ENCODE assay signal across 1 cellular context in genomic region chr6:37204014-37204751, GRCh38.
A peak's percentile ranks its signal among the peaks of the same experiment; 100 is the strongest.
TF ChIP-seq lines count a peak whose summit lies in the region.

No MANE protein-coding gene starts in this region.

TF ChIP-seq in HepG2, 621 proteins besides CTCF, POLR2A, EP300 and RAD21 (continued from another document and continues in another):
- TF ChIP-seq ZBTB40 (IDR thresholded peaks at IDR 0.05) (peak; percentile 26), ZBTB40 (CRISPR knock-in tag; IDR thresholded peaks at IDR 0.05) (no peak; the same call in 1 of the 2 replicates), HDAC2 (CRISPR knock-in tag; IDR thresholded peaks at IDR 0.05) (0 out of 2 replicates have a peak, but pooled peaks have one; percentile 23), ZNF609 (CRISPR knock-in tag; IDR thresholded peaks at IDR 0.05; ENCODE audit: borderline replicate concordance) (no peak), MXD1 (CRISPR knock-in tag; IDR thresholded peaks at IDR 0.05) (no peak), NFATC3 (CRISPR knock-in tag; IDR thresholded peaks at IDR 0.05) (no peak), ZBTB10 (CRISPR knock-in tag; IDR thresholded peaks at IDR 0.05; ENCODE audit: borderline replicate concordance) (no peak), ZNF512 (CRISPR knock-in tag; IDR thresholded peaks at IDR 0.05) (no peak), TAF15 (IDR thresholded peaks at IDR 0.05; ENCODE audit: low read depth, low read length, poor library complexity, severe bottlenecking) (no peak), THAP7 (CRISPR knock-in tag; IDR thresholded peaks at IDR 0.05) (no peak), ZNF263 (CRISPR knock-in tag; IDR thresholded peaks at IDR 0.05) (no peak), ZFP41 (CRISPR knock-in tag; IDR thresholded peaks at IDR 0.05; ENCODE audit: borderline replicate concordance) (no peak), ZNF562 (CRISPR knock-in tag; IDR thresholded peaks at IDR 0.05; ENCODE audit: borderline replicate concordance) (no peak), MAF1 (CRISPR knock-in tag; IDR thresholded peaks at IDR 0.05; ENCODE audit: borderline replicate concordance) (no peak), CEBPB (IDR thresholded peaks at IDR 0.05; ENCODE audit: borderline replicate concordance, low read depth, low read length) (no peak), NR0B2 (CRISPR knock-in tag; IDR thresholded peaks at IDR 0.05) (no peak), ZBTB33 (CRISPR knock-in tag; IDR thresholded peaks at IDR 0.05) (no peak), RARA (CRISPR knock-in tag; IDR thresholded peaks at IDR 0.05) (peak; percentile 71), ZNF724P (CRISPR knock-in tag; IDR thresholded peaks at IDR 0.05; ENCODE audit: borderline replicate concordance) (no peak), ZBTB38 (CRISPR knock-in tag; IDR thresholded peaks at IDR 0.05) (no peak), ZNF230 (CRISPR knock-in tag; IDR thresholded peaks at IDR 0.05) (no peak), KMT2B (CRISPR knock-in tag; IDR thresholded peaks at IDR 0.05) (no peak), REST (IDR thresholded peaks at IDR 0.05; ENCODE audit: borderline replicate concordance in 1 of 2, low read depth in 1 of 2, low read length in 2 of 2) (no peak), RNF2 (conservative IDR thresholded peaks at IDR 0.05; ENCODE audit: low read depth) (no peak), ELF3 (CRISPR knock-in tag; IDR thresholded peaks at IDR 0.05) (no peak; the same call in 1 of the 2 replicates)
